ENCODE assay signal across 20 cellular contexts in genomic region chr2:139825726-139826125, GRCh38.
"Had no signal": no experiment of that assay in that cellular context is flagged by ENCODE, and none has a peak within 500 bp of the region (broad histone marks: within the 10 kb centered on the region; RNA-seq: fewer than 3 reads in every experiment).

No MANE protein-coding gene starts in this region.

- H3K36me3 ChIP-seq: colonic mucosa, tibial nerve had no signal

- DNase-seq: activated CD4-positive, alpha-beta memory T cell treated with anti-CD3 and anti-CD28 coated beads for 36 hours; activated CD4-positive, alpha-beta T cell treated with anti-CD3 and anti-CD28 coated beads for 36 hours; activated CD8-positive, alpha-beta memory T cell treated with anti-CD3 and anti-CD28 coated beads, Interleukin-2, amount 10 ng/mL, durations not matched to agents 7 days and 5 days; activated naive CD4-positive, alpha-beta T cell treated with anti-CD3 and anti-CD28 coated beads, Interleukin-2, amount 50 U/mL, for 16 hours; activated T-cell treated with anti-CD3 and anti-CD28 coated beads, Interleukin-2, amount 50 U/mL, for 24 hours; central memory CD4-positive, alpha-beta T cell; colonic mucosa; effector CD8-positive, alpha-beta T cell; foreskin melanocyte; kidney glomerular epithelial cell; nephron progenitor cell; occipital lobe; right cardiac atrium; small intestine; stimulated activated CD4-positive, alpha-beta T cell treated with anti-CD3 and anti-CD28 coated beads, Interleukin-4, amount 100 ng/mL, for 4 hours; stimulated activated CD8-positive, alpha-beta memory T cell treated with anti-CD3 and anti-CD28 coated beads, Interleukin-4, amount 100 ng/mL, for 48 hours; stimulated activated naive CD4-positive, alpha-beta T cell treated with Interleukin-2 at 50 U/mL for 16 hours; substantia nigra had no signal

- ATAC-seq: activated CD4-positive, alpha-beta T cell treated with anti-CD3 and anti-CD28 coated beads for 36 hours; activated CD8-positive, alpha-beta memory T cell treated with anti-CD3 and anti-CD28 coated beads, Interleukin-2, amount 10 ng/mL, durations not matched to agents 7 days and 5 days; right cardiac atrium had no signal

- H3K27ac ChIP-seq: colonic mucosa, tibial nerve had no signal

- H3K4me3 ChIP-seq: colonic mucosa, tibial nerve had no signal

- H3K27me3 ChIP-seq: colonic mucosa, tibial nerve had no signal

- FAIRE-seq: endothelial cell of umbilical vein, small intestine had no signal
